1 cellular context compared by ENCODE assay signal in genomic region chr12:56377310-56377988, GRCh38.
TF ChIP-seq lines count a peak whose summit lies in the region.

No MANE protein-coding gene starts in this region.

TF ChIP-seq in K562, 482 proteins besides CTCF, POLR2A, EP300 and RAD21 (continued from another document):
- TF ChIP-seq ZNF778 (CRISPR knock-in tag; IDR thresholded peaks at IDR 0.05), result no peak
- no peak for TF ChIP-seq TAF1 (IDR thresholded peaks at IDR 0.05; ENCODE audit: control insufficient read depth, extremely low read depth, insufficient read depth, low read length, severe bottlenecking)
- TF ChIP-seq KDM1A (IDR thresholded peaks at IDR 0.05), result peak; percentile 53 to 72; a peak in 3 of 4 replicates
- TF ChIP-seq HMBOX1 (IDR thresholded peaks at IDR 0.05), result no peak
- TF ChIP-seq, protein P1, sequence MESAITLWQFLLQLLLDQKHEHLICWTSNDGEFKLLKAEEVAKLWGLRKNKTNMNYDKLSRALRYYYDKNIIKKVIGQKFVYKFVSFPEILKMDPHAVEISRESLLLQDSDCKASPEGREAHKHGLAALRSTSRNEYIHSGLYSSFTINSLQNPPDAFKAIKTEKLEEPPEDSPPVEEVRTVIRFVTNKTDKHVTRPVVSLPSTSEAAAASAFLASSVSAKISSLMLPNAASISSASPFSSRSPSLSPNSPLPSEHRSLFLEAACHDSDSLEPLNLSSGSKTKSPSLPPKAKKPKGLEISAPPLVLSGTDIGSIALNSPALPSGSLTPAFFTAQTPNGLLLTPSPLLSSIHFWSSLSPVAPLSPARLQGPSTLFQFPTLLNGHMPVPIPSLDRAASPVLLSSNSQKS (CRISPR knock-in tag; IDR thresholded peaks at IDR 0.05), result no peak
- TF ChIP-seq PTBP1 (IDR thresholded peaks at IDR 0.05; ENCODE audit: low read depth, low read length), result no peak
- TF ChIP-seq ATF2 (CRISPR knock-in tag; IDR thresholded peaks at IDR 0.05), result no peak
- TF ChIP-seq SMAD3 (CRISPR knock-in tag; conservative IDR thresholded peaks at IDR 0.05), result no peak
- TF ChIP-seq CCAR2 (IDR thresholded peaks at IDR 0.05; ENCODE audit: low read depth, low read length), result no peak
- TF ChIP-seq HMG20B (CRISPR knock-in tag; IDR thresholded peaks at IDR 0.05), result no peak
- no peak for TF ChIP-seq ETS1 (conservative IDR thresholded peaks at IDR 0.05; ENCODE audit: control insufficient read depth, low read depth, low read length)
- TF ChIP-seq PRMT5 (CRISPR knock-in tag; IDR thresholded peaks at IDR 0.05), result no peak
- peak; percentile 78 to 83; a peak in 3 of 4 replicates for TF ChIP-seq FOXK2 (conservative IDR thresholded peaks at IDR 0.05 in 1 of 2, IDR thresholded peaks at IDR 0.05 in 1 of 2; ENCODE audit: low read depth in 2 of 2)
- peak; percentile 18 for TF ChIP-seq NEUROD1 (IDR thresholded peaks at IDR 0.05; ENCODE audit: borderline replicate concordance, low read depth, low read length, partially characterized antibody)
- TF ChIP-seq, protein P2, sequence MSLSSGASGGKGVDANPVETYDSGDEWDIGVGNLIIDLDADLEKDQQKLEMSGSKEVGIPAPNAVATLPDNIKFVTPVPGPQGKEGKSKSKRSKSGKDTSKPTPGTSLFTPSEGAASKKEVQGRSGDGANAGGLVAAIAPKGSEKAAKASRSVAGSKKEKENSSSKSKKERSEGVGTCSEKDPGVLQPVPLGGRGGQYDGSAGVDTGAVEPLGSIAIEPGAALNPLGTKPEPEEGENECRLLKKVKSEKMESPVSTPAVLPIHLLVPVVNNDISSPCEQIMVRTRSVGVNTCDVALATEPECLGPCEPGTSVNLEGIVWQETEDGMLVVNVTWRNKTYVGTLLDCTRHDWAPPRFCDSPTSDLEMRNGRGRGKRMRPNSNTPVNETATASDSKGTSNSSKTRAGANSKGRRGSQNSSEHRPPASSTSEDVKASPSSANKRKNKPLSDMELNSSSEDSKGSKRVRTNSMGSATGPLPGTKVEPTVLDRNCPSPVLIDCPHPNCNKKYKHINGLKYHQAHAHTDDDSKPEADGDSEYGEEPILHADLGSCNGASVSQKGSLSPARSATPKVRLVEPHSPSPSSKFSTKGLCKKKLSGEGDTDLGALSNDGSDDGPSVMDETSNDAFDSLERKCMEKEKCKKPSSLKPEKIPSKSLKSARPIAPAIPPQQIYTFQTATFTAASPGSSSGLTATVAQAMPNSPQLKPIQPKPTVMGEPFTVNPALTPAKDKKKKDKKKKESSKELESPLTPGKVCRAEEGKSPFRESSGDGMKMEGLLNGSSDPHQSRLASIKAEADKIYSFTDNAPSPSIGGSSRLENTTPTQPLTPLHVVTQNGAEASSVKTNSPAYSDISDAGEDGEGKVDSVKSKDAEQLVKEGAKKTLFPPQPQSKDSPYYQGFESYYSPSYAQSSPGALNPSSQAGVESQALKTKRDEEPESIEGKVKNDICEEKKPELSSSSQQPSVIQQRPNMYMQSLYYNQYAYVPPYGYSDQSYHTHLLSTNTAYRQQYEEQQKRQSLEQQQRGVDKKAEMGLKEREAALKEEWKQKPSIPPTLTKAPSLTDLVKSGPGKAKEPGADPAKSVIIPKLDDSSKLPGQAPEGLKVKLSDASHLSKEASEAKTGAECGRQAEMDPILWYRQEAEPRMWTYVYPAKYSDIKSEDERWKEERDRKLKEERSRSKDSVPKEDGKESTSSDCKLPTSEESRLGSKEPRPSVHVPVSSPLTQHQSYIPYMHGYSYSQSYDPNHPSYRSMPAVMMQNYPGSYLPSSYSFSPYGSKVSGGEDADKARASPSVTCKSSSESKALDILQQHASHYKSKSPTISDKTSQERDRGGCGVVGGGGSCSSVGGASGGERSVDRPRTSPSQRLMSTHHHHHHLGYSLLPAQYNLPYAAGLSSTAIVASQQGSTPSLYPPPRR (CRISPR knock-in tag; IDR thresholded peaks at IDR 0.05; ENCODE audit: borderline replicate concordance), result no peak
- TF ChIP-seq BRF1 (IDR thresholded peaks at IDR 0.05; ENCODE audit: borderline replicate concordance, extremely low read depth, insufficient read length), result no peak
- TF ChIP-seq CEBPG (CRISPR knock-in tag; IDR thresholded peaks at IDR 0.05), result no peak
- TF ChIP-seq CEBPG (tag; conservative IDR thresholded peaks at IDR 0.05 in 1 of 2, IDR thresholded peaks at IDR 0.05 in 1 of 2), result no peak
- no peak for TF ChIP-seq ZNF124 (CRISPR knock-in tag; IDR thresholded peaks at IDR 0.05)
- TF ChIP-seq, protein P3, sequence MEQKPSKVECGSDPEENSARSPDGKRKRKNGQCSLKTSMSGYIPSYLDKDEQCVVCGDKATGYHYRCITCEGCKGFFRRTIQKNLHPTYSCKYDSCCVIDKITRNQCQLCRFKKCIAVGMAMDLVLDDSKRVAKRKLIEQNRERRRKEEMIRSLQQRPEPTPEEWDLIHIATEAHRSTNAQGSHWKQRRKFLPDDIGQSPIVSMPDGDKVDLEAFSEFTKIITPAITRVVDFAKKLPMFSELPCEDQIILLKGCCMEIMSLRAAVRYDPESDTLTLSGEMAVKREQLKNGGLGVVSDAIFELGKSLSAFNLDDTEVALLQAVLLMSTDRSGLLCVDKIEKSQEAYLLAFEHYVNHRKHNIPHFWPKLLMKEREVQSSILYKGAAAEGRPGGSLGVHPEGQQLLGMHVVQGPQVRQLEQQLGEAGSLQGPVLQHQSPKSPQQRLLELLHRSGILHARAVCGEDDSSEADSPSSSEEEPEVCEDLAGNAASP (IDR thresholded peaks at IDR 0.05), result no peak
- TF ChIP-seq, protein P4, sequence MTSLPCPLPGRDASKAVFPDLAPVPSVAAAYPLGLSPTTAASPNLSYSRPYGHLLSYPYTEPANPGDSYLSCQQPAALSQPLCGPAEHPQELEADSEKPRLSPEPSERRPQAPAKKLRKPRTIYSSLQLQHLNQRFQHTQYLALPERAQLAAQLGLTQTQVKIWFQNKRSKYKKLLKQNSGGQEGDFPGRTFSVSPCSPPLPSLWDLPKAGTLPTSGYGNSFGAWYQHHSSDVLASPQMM (CRISPR knock-in tag; IDR thresholded peaks at IDR 0.05), result no peak
- no peak for TF ChIP-seq RAD51 (IDR thresholded peaks at IDR 0.05; ENCODE audit: borderline replicate concordance, low read depth)
- no peak for TF ChIP-seq MCM5 (IDR thresholded peaks at IDR 0.05; ENCODE audit: low read depth)
- TF ChIP-seq ERF (CRISPR knock-in tag; IDR thresholded peaks at IDR 0.05), result no peak
- no peak for TF ChIP-seq CBFB (CRISPR knock-in tag; IDR thresholded peaks at IDR 0.05)
